ENCODE assay signal across 17 cellular contexts in the genomic region with DNA sequence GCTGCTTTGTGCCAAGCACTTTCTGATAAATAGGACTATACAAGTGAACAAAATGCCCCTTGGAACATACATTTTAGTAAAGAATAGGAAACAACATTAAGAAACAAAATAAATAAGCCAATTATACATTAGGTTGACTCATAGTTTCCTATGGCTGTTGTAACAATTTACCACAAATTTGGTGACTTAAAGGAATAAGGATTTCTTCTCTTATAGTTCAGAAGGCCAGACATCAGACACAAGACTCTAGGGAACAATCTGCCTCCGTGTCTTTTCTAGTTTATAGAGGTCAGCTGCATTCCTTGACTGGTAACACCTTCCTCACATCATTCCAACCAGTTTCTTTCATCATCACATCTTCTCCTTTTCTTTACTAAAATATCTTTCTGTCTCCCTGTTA.
"Had no signal": no experiment of that assay in that cellular context is flagged by ENCODE, and none has a peak within 500 bp of the region (broad histone marks: within the 10 kb centered on the region; RNA-seq: fewer than 3 reads in every experiment).

No MANE protein-coding gene starts in this region.

- H3K9me3 Mint-ChIP-seq: endodermal cell had no signal

- H3K9me3 ChIP-seq: gastroesophageal sphincter, left ventricle myocardium inferior, sigmoid colon, testis, upper lobe of right lung had no signal

- DNase-seq: activated CD4-positive, alpha-beta T cell treated with anti-CD3 and anti-CD28 coated beads for 4 hours; activated CD8-positive, alpha-beta memory T cell treated with anti-CD3 and anti-CD28 coated beads, Interleukin-2, amount 50 U/mL, for 48 hours; activated CD8-positive, alpha-beta T cell treated with anti-CD3 and anti-CD28 coated beads for 36 hours; activated naive CD4-positive, alpha-beta T cell treated with Interleukin-2 at 50 U/mL for 16 hours; brain microvascular endothelial cell; endodermal cell; left ventricle myocardium inferior; sigmoid colon; stimulated activated CD4-positive, alpha-beta T cell treated with anti-CD3 and anti-CD28 coated beads, Interleukin-2, amount 100 ng/mL, for 48 hours; stimulated activated naive CD8-positive, alpha-beta T cell treated with anti-CD3 and anti-CD28 coated beads, Interleukin-15, amount 100 ng/mL, for 72 hours; T-helper 9 cell; testis; upper lobe of right lung had no signal

- H3K4me1 ChIP-seq: gastroesophageal sphincter, left ventricle myocardium inferior, sigmoid colon, testis, upper lobe of right lung had no signal

- H3K27ac ChIP-seq: brain microvascular endothelial cell, gastroesophageal sphincter, left ventricle myocardium inferior, sigmoid colon, testis, upper lobe of right lung, VCaP had no signal

- ATAC-seq: activated CD8-positive, alpha-beta T cell treated with anti-CD3 and anti-CD28 coated beads for 36 hours; gastroesophageal sphincter; stimulated activated naive CD8-positive, alpha-beta T cell treated with anti-CD3 and anti-CD28 coated beads, Interleukin-15, amount 100 ng/mL, for 72 hours; upper lobe of right lung had no signal

- H3K27me3 Mint-ChIP-seq: activated CD8-positive, alpha-beta T cell treated with anti-CD3 and anti-CD28 coated beads for 36 hours; memory B cell; stimulated activated naive CD8-positive, alpha-beta T cell treated with anti-CD3 and anti-CD28 coated beads, Interleukin-15, amount 100 ng/mL, for 72 hours had no signal

- H3K4me3 Mint-ChIP-seq: activated CD8-positive, alpha-beta T cell treated with anti-CD3 and anti-CD28 coated beads for 36 hours; endodermal cell; memory B cell; nephron; stimulated activated naive CD8-positive, alpha-beta T cell treated with anti-CD3 and anti-CD28 coated beads, Interleukin-15, amount 100 ng/mL, for 72 hours had no signal

- H3K4me3 ChIP-seq: gastroesophageal sphincter, left ventricle myocardium inferior, sigmoid colon, testis, upper lobe of right lung had no signal

- H3K4me1 Mint-ChIP-seq: endodermal cell; memory B cell; nephron; stimulated activated naive CD8-positive, alpha-beta T cell treated with anti-CD3 and anti-CD28 coated beads, Interleukin-15, amount 100 ng/mL, for 72 hours had no signal

- H3K36me3 Mint-ChIP-seq: memory B cell had no signal

- H3K27me3 ChIP-seq: brain microvascular endothelial cell, gastroesophageal sphincter, sigmoid colon, testis, upper lobe of right lung had no signal

- H3K27ac Mint-ChIP-seq: activated CD8-positive, alpha-beta T cell treated with anti-CD3 and anti-CD28 coated beads for 36 hours; endodermal cell; memory B cell; nephron; stimulated activated naive CD8-positive, alpha-beta T cell treated with anti-CD3 and anti-CD28 coated beads, Interleukin-15, amount 100 ng/mL, for 72 hours had no signal

- H3K36me3 ChIP-seq: brain microvascular endothelial cell, gastroesophageal sphincter, left ventricle myocardium inferior, sigmoid colon, upper lobe of right lung had no signal
